Comparison of ENCODE assay signal across 37 cellular contexts in genomic region chr12:70748809-70749208, GRCh38.
"Had no signal": no experiment of that assay in that cellular context is flagged by ENCODE, and none has a peak within 500 bp of the region (broad histone marks: within the 10 kb centered on the region; RNA-seq: fewer than 3 reads in every experiment).

No MANE protein-coding gene starts in this region.

- H3K4me1 Mint-ChIP-seq: activated B cell treated with CpG ODN at 0.5 μM for 24 hours; activated CD4-positive, alpha-beta T cell treated with anti-CD3 and anti-CD28 coated beads, Interleukin-2, amount 10 ng/mL, durations not matched to agents 24 days and 14 days; activated naive CD8-positive, alpha-beta T cell treated with anti-CD3 and anti-CD28 coated beads for 36 hours; activated T-helper 17 cell treated with anti-CD3 and anti-CD28 coated beads, Interleukin-2, amount 50 U/mL, for 72 hours had no signal

- DNase-seq: activated B cell treated with CpG ODN at 0.5 μM for 24 hours; activated CD4-positive, alpha-beta memory T cell treated with anti-CD3 and anti-CD28 coated beads for 36 hours; activated CD4-positive, alpha-beta T cell treated with anti-CD3 and anti-CD28 coated beads for 4 hours; activated CD4-positive, alpha-beta T cell treated with anti-CD3 and anti-CD28 coated beads, Interleukin-2, amount 10 ng/mL, durations not matched to agents 24 days and 14 days; activated CD4-positive, alpha-beta T cell treated with anti-CD3 and anti-CD28 coated beads, Interleukin-2, amount 50 U/mL, for 1 hour; activated CD4-positive, alpha-beta T cell treated with anti-CD3 and anti-CD28 coated beads, Interleukin-2, amount 50 U/mL, for 4 hours; activated CD4-positive, CD25-positive, alpha-beta regulatory T cell treated with anti-CD3 and anti-CD28 coated beads, Interleukin-2, amount 50 U/mL, for 72 hours; activated CD8-positive, alpha-beta memory T cell treated with anti-CD3 and anti-CD28 coated beads, Interleukin-2, amount 50 U/mL, for 4 hours; activated CD8-positive, alpha-beta T cell treated with anti-CD3 and anti-CD28 coated beads for 36 hours; activated effector memory CD4-positive, alpha-beta T cell treated with anti-CD3 and anti-CD28 coated beads, Interleukin-2, amount 50 U/mL, for 16 hours; activated gamma-delta T cell treated with Interleukin-2 at 50 U/mL for 16 hours; activated naive CD4-positive, alpha-beta T cell; activated naive CD4-positive, alpha-beta T cell treated with anti-CD3 and anti-CD28 coated beads for 36 hours; activated naive CD4-positive, alpha-beta T cell treated with anti-CD3 and anti-CD28 coated beads, Interleukin-2, amount 50 U/mL, for 16 hours; activated naive CD8-positive, alpha-beta T cell treated with anti-CD3 and anti-CD28 coated beads for 36 hours; activated T-cell treated with anti-CD3 and anti-CD28 coated beads for 4 hours; activated T-cell treated with anti-CD3 and anti-CD28 coated beads, Interleukin-2, amount 50 U/mL, for 1 hour; activated T-cell treated with anti-CD3 and anti-CD28 coated beads, Interleukin-2, amount 50 U/mL, for 4 hours; activated T-cell treated with anti-CD3 and anti-CD28 coated beads, Interleukin-2, amount 50 U/mL, for 72 hours; adrenal gland; amniotic stem cell; aorta; body of pancreas; brain microvascular endothelial cell; central memory CD4-positive, alpha-beta T cell; T-helper 1 cell; T-helper 2 cell; T-helper 9 cell had no signal

- H3K36me3 ChIP-seq: adrenal gland, brain microvascular endothelial cell, breast epithelium had no signal

- FAIRE-seq: astrocyte, TTC549 had no signal

- H3K9me3 ChIP-seq: adrenal gland, body of pancreas, breast epithelium had no signal

- H3K9me3 Mint-ChIP-seq: activated B cell treated with CpG ODN at 0.5 μM for 24 hours; activated CD4-positive, alpha-beta memory T cell treated with anti-CD3 and anti-CD28 coated beads for 36 hours; activated CD4-positive, alpha-beta T cell treated with anti-CD3 and anti-CD28 coated beads, Interleukin-2, amount 10 ng/mL, durations not matched to agents 24 days and 14 days; activated CD8-positive, alpha-beta T cell treated with anti-CD3 and anti-CD28 coated beads for 36 hours; activated naive CD4-positive, alpha-beta T cell treated with anti-CD3 and anti-CD28 coated beads for 36 hours; activated naive CD4-positive, alpha-beta T cell treated with anti-CD3 and anti-CD28 coated beads, Interleukin-2, amount 50 U/mL, for 72 hours; activated naive CD8-positive, alpha-beta T cell treated with anti-CD3 and anti-CD28 coated beads for 36 hours; activated T-cell treated with anti-CD3 and anti-CD28 coated beads, Interleukin-2, amount 50 U/mL, for 4 hours; activated T-cell treated with anti-CD3 and anti-CD28 coated beads, Interleukin-2, amount 50 U/mL, for 72 hours; activated T-helper 1 cell treated with anti-CD3 and anti-CD28 coated beads, Interleukin-12 subunit alpha, Interleukin-12 subunit beta, Interleukin-2, Interleukin-4 antibody, amounts not matched to agents 30 ng/mL and 10 ng/mL and 1 ng/mL, durations not matched to agents 14 hours and 24 hours and 36 hours; activated T-helper 17 cell treated with anti-CD3 and anti-CD28 coated beads, Interleukin-2, amount 50 U/mL, for 72 hours; T-helper 1 cell treated with Interleukin-12 subunit alpha and Interleukin-12 subunit beta and Interleukin-4 antibody, amounts not matched to agents 30 μg/mL and 1 μg/mL, for 36 hours; T-helper 2 cell treated with Interferon-gamma antibody and Interleukin-4, amounts not matched to agents 5 μg/mL and 100 μg/mL, for 36 hours had no signal

- H3K4me3 Mint-ChIP-seq: activated B cell treated with CpG ODN at 0.5 μM for 24 hours; activated CD4-positive, alpha-beta memory T cell treated with anti-CD3 and anti-CD28 coated beads for 36 hours; activated CD4-positive, alpha-beta T cell treated with anti-CD3 and anti-CD28 coated beads, Interleukin-2, amount 10 ng/mL, durations not matched to agents 24 days and 14 days; activated CD8-positive, alpha-beta T cell treated with anti-CD3 and anti-CD28 coated beads for 36 hours; activated naive CD4-positive, alpha-beta T cell treated with anti-CD3 and anti-CD28 coated beads for 36 hours; activated naive CD8-positive, alpha-beta T cell treated with anti-CD3 and anti-CD28 coated beads for 36 hours; activated T-cell treated with anti-CD3 and anti-CD28 coated beads, Interleukin-2, amount 50 U/mL, for 4 hours; activated T-cell treated with anti-CD3 and anti-CD28 coated beads, Interleukin-2, amount 50 U/mL, for 72 hours; activated T-helper 1 cell treated with anti-CD3 and anti-CD28 coated beads, Interleukin-12 subunit alpha, Interleukin-12 subunit beta, Interleukin-2, Interleukin-4 antibody, amounts not matched to agents 30 ng/mL and 10 ng/mL and 1 ng/mL, durations not matched to agents 14 hours and 24 hours and 36 hours; activated T-helper 17 cell treated with anti-CD3 and anti-CD28 coated beads, Interleukin-2, amount 50 U/mL, for 72 hours; T-helper 1 cell treated with Interleukin-12 subunit alpha and Interleukin-12 subunit beta and Interleukin-4 antibody, amounts not matched to agents 30 μg/mL and 1 μg/mL, for 36 hours; T-helper 2 cell treated with Interferon-gamma antibody and Interleukin-4, amounts not matched to agents 5 μg/mL and 100 μg/mL, for 36 hours had no signal

- H3K4me1 ChIP-seq: adrenal gland, breast epithelium had no signal

- H3K36me3 Mint-ChIP-seq: activated CD4-positive, alpha-beta memory T cell treated with anti-CD3 and anti-CD28 coated beads for 36 hours; activated naive CD4-positive, alpha-beta T cell treated with anti-CD3 and anti-CD28 coated beads, Interleukin-2, amount 50 U/mL, for 72 hours; activated naive CD8-positive, alpha-beta T cell treated with anti-CD3 and anti-CD28 coated beads for 36 hours had no signal

- H3K27ac ChIP-seq: adrenal gland, body of pancreas, brain microvascular endothelial cell, breast epithelium, VCaP had no signal

- ATAC-seq: activated CD8-positive, alpha-beta T cell treated with anti-CD3 and anti-CD28 coated beads for 36 hours; activated naive CD4-positive, alpha-beta T cell treated with anti-CD3 and anti-CD28 coated beads, Interleukin-2, amount 50 U/mL, for 72 hours; activated T-cell treated with anti-CD3 and anti-CD28 coated beads, Interleukin-2, amount 50 U/mL, for 4 hours; activated T-cell treated with anti-CD3 and anti-CD28 coated beads, Interleukin-2, amount 50 U/mL, for 72 hours; activated T-helper 17 cell treated with anti-CD3 and anti-CD28 coated beads, Interleukin-2, amount 50 U/mL, for 72 hours; body of pancreas had no signal

- H3K4me3 ChIP-seq: adrenal gland, body of pancreas, breast epithelium had no signal

- H3K27me3 ChIP-seq: adrenal gland, body of pancreas, brain microvascular endothelial cell had no signal

- H3K27ac Mint-ChIP-seq: activated B cell treated with CpG ODN at 0.5 μM for 24 hours; activated CD4-positive, alpha-beta memory T cell treated with anti-CD3 and anti-CD28 coated beads for 36 hours; activated CD4-positive, alpha-beta T cell treated with anti-CD3 and anti-CD28 coated beads, Interleukin-2, amount 10 ng/mL, durations not matched to agents 24 days and 14 days; activated CD8-positive, alpha-beta T cell treated with anti-CD3 and anti-CD28 coated beads for 36 hours; activated naive CD4-positive, alpha-beta T cell treated with anti-CD3 and anti-CD28 coated beads for 36 hours; activated naive CD4-positive, alpha-beta T cell treated with anti-CD3 and anti-CD28 coated beads, Interleukin-2, amount 50 U/mL, for 72 hours; activated naive CD8-positive, alpha-beta T cell treated with anti-CD3 and anti-CD28 coated beads for 36 hours; activated T-cell treated with anti-CD3 and anti-CD28 coated beads, Interleukin-2, amount 50 U/mL, for 72 hours; activated T-helper 1 cell treated with anti-CD3 and anti-CD28 coated beads, Interleukin-12 subunit alpha, Interleukin-12 subunit beta, Interleukin-2, Interleukin-4 antibody, amounts not matched to agents 30 ng/mL and 10 ng/mL and 1 ng/mL, durations not matched to agents 14 hours and 24 hours and 36 hours; activated T-helper 17 cell treated with anti-CD3 and anti-CD28 coated beads, Interleukin-2, amount 50 U/mL, for 72 hours; T-helper 1 cell treated with Interleukin-12 subunit alpha and Interleukin-12 subunit beta and Interleukin-4 antibody, amounts not matched to agents 30 μg/mL and 1 μg/mL, for 36 hours; T-helper 2 cell treated with Interferon-gamma antibody and Interleukin-4, amounts not matched to agents 5 μg/mL and 100 μg/mL, for 36 hours had no signal
